Comparison of ENCODE assay signal across 26 cellular contexts in the genomic region with DNA sequence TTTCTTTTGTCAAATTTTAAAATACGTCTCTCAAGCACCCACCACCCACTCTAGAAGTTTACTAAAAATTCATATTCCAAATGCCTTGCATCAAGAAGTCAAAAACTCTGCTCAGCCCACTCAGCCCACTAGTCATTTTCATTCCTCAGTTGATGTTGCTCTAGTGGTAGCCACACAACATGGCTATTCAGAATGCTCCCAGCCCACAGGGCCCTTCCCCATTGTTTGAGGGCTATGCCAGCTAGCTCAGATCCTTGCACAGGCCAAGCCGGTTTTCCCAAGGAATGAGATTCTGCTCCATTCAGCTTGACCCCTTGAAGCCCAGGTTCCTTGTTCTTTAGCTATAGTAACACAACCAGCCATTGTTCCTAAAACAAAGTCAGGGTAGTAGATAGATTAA.
DNase-seq lines count a peak whose midpoint lies in the region; ATAC-seq, FAIRE-seq and TF ChIP-seq lines count a peak whose summit lies in the region.
"Had no signal": no experiment of that assay in that cellular context is flagged by ENCODE, and none has a peak within 500 bp of the region (broad histone marks: within the 10 kb centered on the region; RNA-seq: fewer than 3 reads in every experiment).

No MANE protein-coding gene starts in this region.

- H3K9me3 ChIP-seq in K562 (replicated peaks; ENCODE audit: control insufficient read depth, insufficient read depth, low read depth, low read length) (no peaks in the 10 kb centered on the region), neuronal stem cell (replicated peaks in 1 of 2; ENCODE audit: control insufficient read depth in 2 of 2, insufficient read depth in 1 of 2, low read depth in 1 of 2, low read length in 2 of 2) (no peaks in the 10 kb centered on the region)
- H3K9me3 ChIP-seq: BE2C, BLaER1 had no signal

- H4K5ac ChIP-seq in mesendoderm (ENCODE audit: low read length): no peak overlapping the region

- no peak overlapping the region for H2BK120ac ChIP-seq in neuronal stem cell (ENCODE audit: low read depth, low read length)
- H2BK120ac ChIP-seq in mesendoderm (ENCODE audit: low read depth, low read length): no peak overlapping the region

- intact Hi-C loops in K562 (cut with micrococcal nuclease) (no loop called here), sciatic nerve (cut with DNase I) (no loop called here)

- in situ Hi-C loops in K562 (cut with MboI): no loop called here

- H2BK15ac ChIP-seq in neuronal stem cell (ENCODE audit: low read length) (no peak overlapping the region), mesendoderm (replicated peaks; ENCODE audit: low read depth) (no peak overlapping the region)

- H3K36me3 ChIP-seq in K562 (ENCODE audit: control insufficient read depth, insufficient read depth, low read length) (no peaks in the 10 kb centered on the region), neuronal stem cell (replicated peaks in 1 of 2; ENCODE audit: control insufficient read depth in 2 of 2, insufficient read depth in 2 of 2, low read length in 2 of 2) (no peaks in the 10 kb centered on the region), mesendoderm (ENCODE audit: control insufficient read depth, insufficient read depth, low read length) (no peaks in the 10 kb centered on the region)
- H3K36me3 ChIP-seq: BE2C, BLaER1 had no signal

- H3K27me3 ChIP-seq in K562 (ENCODE audit: control insufficient read depth in 2 of 2, insufficient read depth in 2 of 2, low read length in 2 of 2) (no peaks in the 10 kb centered on the region), neuronal stem cell (ENCODE audit: control insufficient read depth in 3 of 3, insufficient read depth in 3 of 3, low read depth in 1 of 3, low read length in 3 of 3) (no peaks in the 10 kb centered on the region), mesendoderm (ENCODE audit: insufficient read depth, low read length, poor library complexity) (no peaks in the 10 kb centered on the region)
- H3K27me3 ChIP-seq: BE2C, BLaER1 had no signal

- H4K20me1 ChIP-seq in K562 (replicated peaks; ENCODE audit: control insufficient read depth, insufficient read depth, low read length): no peaks in the 10 kb centered on the region
- H4K20me1 ChIP-seq: BLaER1 had no signal

- H2BK12ac ChIP-seq in neuronal stem cell (ENCODE audit: low read length): no peak overlapping the region

- H3K4me3 ChIP-seq in K562 (no peak overlapping the region), neuronal stem cell (ENCODE audit: low read length in 2 of 2) (no peak overlapping the region), mesendoderm (ENCODE audit: low read length) (no peak overlapping the region)
- H3K4me3 ChIP-seq: BLaER1 had no signal

- H3K18ac ChIP-seq in neuronal stem cell (ENCODE audit: low read length): no peak overlapping the region
- no peak overlapping the region for H3K18ac ChIP-seq in mesendoderm (ENCODE audit: low read length)

- no peak overlapping the region for H4K91ac ChIP-seq in neuronal stem cell (ENCODE audit: low read depth, low read length, poor library complexity)

- no peaks in the 10 kb centered on the region for H3K79me2 ChIP-seq in K562 (ENCODE audit: control insufficient read depth, insufficient read depth, low read length)
- H3K79me2 ChIP-seq in mesendoderm (ENCODE audit: control insufficient read depth, insufficient read depth, low read length): no peaks in the 10 kb centered on the region

- H2AK5ac ChIP-seq in neuronal stem cell (ENCODE audit: low read depth, low read length) (no peak overlapping the region), mesendoderm (ENCODE audit: low read length) (no peak overlapping the region)

- no peak for TF ChIP-seq EP300 in K562 (IDR thresholded peaks at IDR 0.05; ENCODE audit: low read length)

- H4K8ac ChIP-seq in neuronal stem cell (ENCODE audit: low read depth, low read length) (no peak overlapping the region), mesendoderm (ENCODE audit: low read depth, low read length) (no peak overlapping the region)

- ATAC-seq in K562: no peak
- peak; percentile 51 for ATAC-seq in sciatic nerve
- ATAC-seq in HG03280 (IDR thresholded peaks at IDR 0.05; ENCODE audit: unreplicated experiment): no peak

- H3K23ac ChIP-seq in neuronal stem cell (ENCODE audit: low read depth, low read length, poor library complexity) (no peak overlapping the region), mesendoderm (ENCODE audit: low read length) (no peak overlapping the region)

- H3K4me2 ChIP-seq in K562 (ENCODE audit: insufficient read depth, low read length): no peak overlapping the region
- no peak overlapping the region for H3K4me2 ChIP-seq in neuronal stem cell (ENCODE audit: insufficient read depth, low read length, poor library complexity, severe bottlenecking)
- no peak overlapping the region for H3K4me2 ChIP-seq in mesendoderm (ENCODE audit: low read length)
- H3K4me2 ChIP-seq: BLaER1 had no signal

- no peak overlapping the region for H3K56ac ChIP-seq in mesendoderm (ENCODE audit: low read length)

- 55% methylated on average over 2 of the region's 2 CpGs for WGBS in K562 (ENCODE audit: insufficient coverage, low coverage, missing lambda C conversion rate)
- no CpG with 5 or more reads among the region's 2 CpGs for WGBS in neuronal stem cell (ENCODE audit: extremely low coverage in 2 of 2, insufficient read length in 2 of 2, insufficient replicate concordance in 1 of 2), 2 donors
- WGBS in mesendoderm (ENCODE audit: extremely low coverage, insufficient coverage, low lambda C conversion rate): no CpG with 5 or more reads among the region's 2 CpGs

- CTCF ChIA-PET in K562 (lab: Yijun Ruan, JAX; ENCODE audit: low intra/inter-chr PET ratio): no interaction called here

- H3K4me1 ChIP-seq in K562 (replicated peaks in 1 of 2; ENCODE audit: control insufficient read depth in 2 of 2, insufficient read depth in 2 of 2, low read length in 2 of 2): no peaks in the 10 kb centered on the region; a peak in 2 of 5 replicates
- H3K4me1 ChIP-seq in neuronal stem cell (ENCODE audit: control insufficient read depth in 2 of 2, insufficient read depth in 1 of 2, low read depth in 1 of 2, low read length in 2 of 2): peaks cover 0 to 3% of the 10 kb centered on the region in 2 donors
- H3K4me1 ChIP-seq in mesendoderm (ENCODE audit: control insufficient read depth, low read depth, low read length): no peaks in the 10 kb centered on the region
- H3K4me1 ChIP-seq: BE2C, BLaER1 had no signal

- TF ChIP-seq RAD21 in K562 (CRISPR knock-in tag; conservative IDR thresholded peaks at IDR 0.05 in 1 of 2, IDR thresholded peaks at IDR 0.05 in 1 of 2): no peak

- H3K27ac ChIP-seq in K562 (ENCODE audit: extremely low read depth, low read depth, low read length) (no peak overlapping the region), neuronal stem cell (replicated peaks; ENCODE audit: low read length) (no peak overlapping the region), mesendoderm (ENCODE audit: low read depth, low read length) (no peak overlapping the region)
- H3K27ac ChIP-seq: BLaER1 had no signal

- DNase-seq in K562 (ENCODE audit: extremely low read depth in 1 of 4, low spot score in 3 of 4) (no peak), neuronal stem cell (ENCODE audit: low spot score) (peak; percentile 3), sciatic nerve (ENCODE audit: low spot score) (no peak), mesendoderm (no peak), NCI-H2171 treated with DMSO at 0.1 percent for 48 hours (lab: John Stamatoyannopoulos, UW) (no peak)
- DNase-seq: 8988T; ACHN; BE2C; C1 segment of cervical spinal cord; CD4-positive, alpha-beta memory T cell; CD4-positive, CD25-positive, alpha-beta regulatory T cell; CD8-positive, alpha-beta memory T cell; COR-L47; DMS 273 treated with DMSO at 0.1 percent for 48 hours; DMS153; DMS53; DMS79; DND-41; EL; GF-D8 had no signal

- H3K9ac ChIP-seq in K562 (ENCODE audit: insufficient read depth in 1 of 2, low read depth in 2 of 2, low read length in 2 of 2) (no peak overlapping the region), neuronal stem cell (ENCODE audit: low read depth, low read length, poor library complexity) (no peak overlapping the region), mesendoderm (ENCODE audit: low read length) (no peak overlapping the region)
- H3K9ac ChIP-seq: BLaER1 had no signal

- POLR2A ChIA-PET in K562 (lab: Yijun Ruan, JAX): no interaction called here

- TF ChIP-seq POLR2A in K562 (conservative IDR thresholded peaks at IDR 0.05): no peak

- TF ChIP-seq CTCF in K562 (IDR thresholded peaks at IDR 0.05 in 2 of 3, conservative IDR thresholded peaks at IDR 0.05 in 1 of 3; ENCODE audit: insufficient read depth in 2 of 3, low read depth in 1 of 3, low read length in 3 of 3): no peak

- H3K79me1 ChIP-seq in neuronal stem cell (ENCODE audit: low read depth, low read length) (no peaks in the 10 kb centered on the region), mesendoderm (ENCODE audit: low read length) (no peaks in the 10 kb centered on the region)

- H2BK5ac ChIP-seq in neuronal stem cell (ENCODE audit: low read length) (no peak overlapping the region), mesendoderm (ENCODE audit: low read length) (no peak overlapping the region)

- no peak for FAIRE-seq in K562 (lab: Jason Lieb, UNC)
- FAIRE-seq: A204.1, G401.6, GM12891, GM19239 had no signal

- no peak overlapping the region for H3K14ac ChIP-seq in neuronal stem cell (ENCODE audit: low read length)

- no peaks in the 10 kb centered on the region for H3K9me1 ChIP-seq in K562 (ENCODE audit: control insufficient read depth, insufficient read depth, low read length)

- H3K4ac ChIP-seq in neuronal stem cell (ENCODE audit: low read length) (no peak overlapping the region), mesendoderm (ENCODE audit: low read depth, low read length) (no peak overlapping the region)

- H2AFZ ChIP-seq in K562 (ENCODE audit: low read depth, low read length) (0 out of 2 replicates have a peak overlapping the region, but pooled peaks have one; percentile 0), neuronal stem cell (ENCODE audit: low read length) (no peak overlapping the region)

- BruUV-seq in K562 (replicated peaks; lab: Mats Ljungman, UMichigan): no TSS peak

TF ChIP-seq in K562, 482 proteins besides CTCF, POLR2A, EP300 and RAD21 (continues in another document):
- TF ChIP-seq SMAD4 (CRISPR knock-in tag; conservative IDR thresholded peaks at IDR 0.05): no peak
- TF ChIP-seq BACH1 (tag; IDR thresholded peaks at IDR 0.05): no peak
